ENCODE assay signal across 18 cellular contexts in genomic region chr15:38266247-38266996, GRCh38. TPM values are rescaled to one million over a fixed set of nuclear protein-coding genes. Genes with fewer than 3 reads are reported as not detected.
DNase-seq lines count a peak whose midpoint lies in the region; ATAC-seq and TF ChIP-seq lines count a peak whose summit lies in the region.
"Had no signal": no experiment of that assay in that cellular context is flagged by ENCODE, and none has a peak within 500 bp of the region (broad histone marks: within the 10 kb centered on the region; RNA-seq: fewer than 3 reads in every experiment).

No MANE protein-coding gene starts in this region.

- no peaks in the 10 kb centered on the region for H3K4me1 Mint-ChIP-seq in nephron progenitor cell
- H3K4me1 Mint-ChIP-seq: naive thymus-derived CD4-positive, alpha-beta T cell had no signal

- no peak for TF ChIP-seq CTCF in fibroblast of lung (conservative IDR thresholded peaks at IDR 0.05 in 1 of 2, IDR thresholded peaks at IDR 0.05 in 1 of 2; ENCODE audit: low read depth in 1 of 2, low read length in 2 of 2)
- no peak for TF ChIP-seq CTCF in nephron progenitor cell (IDR thresholded peaks at IDR 0.05)

- peaks cover 3% of the 10 kb centered on the region for H3K9me3 Mint-ChIP-seq in nephron progenitor cell

- H3K4me3 Mint-ChIP-seq in nephron progenitor cell: no peak overlapping the region
- H3K4me3 Mint-ChIP-seq: naive thymus-derived CD4-positive, alpha-beta T cell had no signal

- H3K27ac Mint-ChIP-seq in nephron progenitor cell: peak overlapping the region; percentile 62
- H3K27ac Mint-ChIP-seq: naive thymus-derived CD4-positive, alpha-beta T cell had no signal

- H2AFZ ChIP-seq in fibroblast of lung (ENCODE audit: low read length): no peak overlapping the region

- peak; percentile 19 for DNase-seq in Ammon's horn (ENCODE audit: low spot score)
- peak; percentile 62 to 71 for DNase-seq in fibroblast of lung (ENCODE audit: low read depth in 2 of 2)
- DNase-seq in nephron progenitor cell: no peak
- no peak for DNase-seq in activated CD4-positive, CD25-positive, alpha-beta regulatory T cell (lab: John Stamatoyannopoulos, UW)
- DNase-seq in SKM-1 treated with dmso at 0.1 percent for 144 hours (lab: John Stamatoyannopoulos, UW; ENCODE audit: unreplicated experiment): no peak
- no peak for DNase-seq in cerebellum (ENCODE audit: low spot score)
- DNase-seq: activated gamma-delta T cell treated with Interleukin-2 at 50 U/mL for 16 hours; AML-193; DMS 273 treated with DMSO at 0.1 percent for 48 hours; heart right ventricle; naive thymus-derived CD4-positive, alpha-beta T cell; NCI-H1092; NK-92 treated with Interleukin-12 subunit alpha and Interleukin-12 subunit beta, amount 100 ng/mL, for 24 hours; stimulated activated naive CD4-positive, alpha-beta T cell had no signal

- H4K20me1 ChIP-seq in fibroblast of lung (ENCODE audit: control insufficient read depth, extremely low read depth, insufficient read depth, low read length): peaks cover 3% of the 10 kb centered on the region

- peaks cover 14% of the 10 kb centered on the region for H3K4me1 ChIP-seq in fibroblast of lung (ENCODE audit: control insufficient read depth, extremely low read depth, insufficient read depth, low read length)

- peak overlapping the region; percentile 16 to 53 (median 27) for H3K4me3 ChIP-seq in fibroblast of lung (replicated peaks in 1 of 4; ENCODE audit: control extremely low read depth in 1 of 4, insufficient read depth in 1 of 4, low read depth in 3 of 4, low read length in 4 of 4)
- H3K4me3 ChIP-seq: SK-N-MC, vagina had no signal

- H3K27ac ChIP-seq in fibroblast of lung (ENCODE audit: insufficient read depth, low read length): peak overlapping the region; percentile 28
- H3K27ac ChIP-seq: heart right ventricle, SK-N-MC, vagina had no signal

- H3K9ac ChIP-seq in fibroblast of lung (ENCODE audit: insufficient read depth, low read length): peak overlapping the region; percentile 5

- H3K4me2 ChIP-seq in fibroblast of lung (ENCODE audit: extremely low read depth, insufficient read depth, low read length): peak overlapping the region; percentile 91

- no peaks in the 10 kb centered on the region for H3K27me3 Mint-ChIP-seq in nephron progenitor cell (ENCODE audit: low read depth, poor library complexity)

- H3K9me3 ChIP-seq in fibroblast of lung (ENCODE audit: control insufficient read depth, insufficient read depth, low read depth, low read length): no peaks in the 10 kb centered on the region
- H3K9me3 ChIP-seq: heart right ventricle, vagina had no signal

- peak; percentile 64 for ATAC-seq in SK-N-SH treated with all-trans-retinoic acid at 6 μM for 48 hours
- ATAC-seq in HG02981 (IDR thresholded peaks at IDR 0.05; ENCODE audit: unreplicated experiment): no peak
- ATAC-seq: naive thymus-derived CD4-positive, alpha-beta T cell had no signal

- H3K27me3 ChIP-seq in fibroblast of lung (ENCODE audit: control insufficient read depth, insufficient read depth, low read length): no peaks in the 10 kb centered on the region
- H3K27me3 ChIP-seq: heart right ventricle, vagina had no signal

- peaks cover 33% of the 10 kb centered on the region for H3K36me3 Mint-ChIP-seq in nephron progenitor cell (ENCODE audit: low read depth)
- H3K36me3 Mint-ChIP-seq: naive thymus-derived CD4-positive, alpha-beta T cell had no signal

- H3K36me3 ChIP-seq in fibroblast of lung (ENCODE audit: control insufficient read depth, insufficient read depth, low read length): peaks cover 2% of the 10 kb centered on the region
- H3K36me3 ChIP-seq: vagina had no signal

- H3K79me2 ChIP-seq in fibroblast of lung (ENCODE audit: control insufficient read depth, insufficient read depth, low read length): peaks cover 97% of the 10 kb centered on the region

TF ChIP-seq in SK-N-SH treated with all-trans-retinoic acid at 6 μM for 48 hours, 23 proteins besides CTCF, POLR2A, EP300 and RAD21:
- no peak for TF ChIP-seq CREB5 (CRISPR knock-in tag; IDR thresholded peaks at IDR 0.05; ENCODE audit: low read depth)
- TF ChIP-seq SNAI2 (CRISPR knock-in tag; IDR thresholded peaks at IDR 0.05): no peak
- TF ChIP-seq ZNF565 (CRISPR knock-in tag; conservative IDR thresholded peaks at IDR 0.05; ENCODE audit: low read depth): no peak
- no peak for TF ChIP-seq OSR1 (CRISPR knock-in tag; IDR thresholded peaks at IDR 0.05)
- TF ChIP-seq ARNTL (CRISPR knock-in tag; IDR thresholded peaks at IDR 0.05; ENCODE audit: borderline replicate concordance, low read depth): no peak
- no peak for TF ChIP-seq CSDC2 (CRISPR knock-in tag; IDR thresholded peaks at IDR 0.05)
- TF ChIP-seq RARB (CRISPR knock-in tag; IDR thresholded peaks at IDR 0.05): no peak
- no peak for TF ChIP-seq PPARA (CRISPR knock-in tag; IDR thresholded peaks at IDR 0.05; ENCODE audit: borderline replicate concordance)
- TF ChIP-seq BACH2 (CRISPR knock-in tag; IDR thresholded peaks at IDR 0.05; ENCODE audit: borderline replicate concordance): no peak
- no peak for TF ChIP-seq GLIS3 (CRISPR knock-in tag; IDR thresholded peaks at IDR 0.05)
- TF ChIP-seq ZNF8 (CRISPR knock-in tag; IDR thresholded peaks at IDR 0.05): no peak
- no peak for TF ChIP-seq CSRNP3 (CRISPR knock-in tag; IDR thresholded peaks at IDR 0.05)
- TF ChIP-seq ESRRG (CRISPR knock-in tag; IDR thresholded peaks at IDR 0.05): no peak
- TF ChIP-seq TOX (CRISPR knock-in tag; IDR thresholded peaks at IDR 0.05; ENCODE audit: borderline replicate concordance): no peak
- no peak for TF ChIP-seq ZFP3 (CRISPR knock-in tag; IDR thresholded peaks at IDR 0.05)
- no peak for TF ChIP-seq PATZ1 (CRISPR knock-in tag; IDR thresholded peaks at IDR 0.05; ENCODE audit: borderline replicate concordance)
- no peak for TF ChIP-seq POU6F1 (CRISPR knock-in tag; IDR thresholded peaks at IDR 0.05; ENCODE audit: borderline replicate concordance, low read depth)
- TF ChIP-seq TCF4 (CRISPR knock-in tag; IDR thresholded peaks at IDR 0.05; ENCODE audit: borderline replicate concordance): no peak
- TF ChIP-seq ISL1 (CRISPR knock-in tag; IDR thresholded peaks at IDR 0.05): no peak
- TF ChIP-seq ZNF70 (CRISPR knock-in tag; IDR thresholded peaks at IDR 0.05): no peak

RNA-seq across cellular contexts. Expression of gene SPRED1, which starts 13.8 kb away (rescaled TPM):
- total RNA-seq in fibroblast of lung (31.6 and 39.0 TPM in 2 replicates), cerebellum (55.0 TPM)
- polyA plus RNA-seq in fibroblast of lung: 17.2 and 19.7 TPM in 2 replicates
- polyA plus RNA-seq in fibroblast of lung (2012): 16.0 and 17.7 TPM in 2 replicates
- 5.4 and 8.6 TPM in 2 replicates for polyA minus RNA-seq in fibroblast of lung (ENCODE audit: low replicate concordance)
- polyA plus RNA-seq: naive thymus-derived CD4-positive, alpha-beta T cell had no signal

Comparison
In these comparisons a context has a peak if more than half of its experiments do, and no peak if none do; other contexts are left out.
1. DNase-seq: peak in Ammon's horn (single experiment) and fibroblast of lung (2 of 2); none in nephron progenitor cell (single experiment), activated CD4-positive, CD25-positive, alpha-beta regulatory T cell (0 of 4), SKM-1 treated with dmso at 0.1 percent for 144 hours (single experiment) and cerebellum (single experiment).